ENCODE assay signal across 15 cellular contexts in genomic region chr7:36987363-36987724, GRCh38.
A peak's percentile ranks its signal among the peaks of the same experiment; 100 is the strongest.
DNase-seq lines count a peak whose midpoint lies in the region; ATAC-seq and TF ChIP-seq lines count a peak whose summit lies in the region.
"Had no signal": no experiment of that assay in that cellular context is flagged by ENCODE, and none has a peak within 500 bp of the region (broad histone marks: within the 10 kb centered on the region; RNA-seq: fewer than 3 reads in every experiment).

No MANE protein-coding gene starts in this region.

- no peaks in the 10 kb centered on the region for H3K36me3 Mint-ChIP-seq in endodermal cell (ENCODE audit: low read depth)

- H3K9me3 Mint-ChIP-seq in endodermal cell = no peaks in the 10 kb centered on the region

- no peaks in the 10 kb centered on the region for H3F3A ChIP-seq in Loucy (ENCODE audit: low read depth)

- no peaks in the 10 kb centered on the region for H3K9me2 ChIP-seq in Loucy (replicated peaks; ENCODE audit: low read depth, low read length)

- no peak overlapping the region for H3K4me2 ChIP-seq in Loucy (ENCODE audit: low read depth, low read length, poor library complexity, severe bottlenecking)

- peaks cover 7% of the 10 kb centered on the region for H4K20me1 ChIP-seq in Loucy (ENCODE audit: insufficient read depth, low read length, poor library complexity, severe bottlenecking)

- H3K4me3 Mint-ChIP-seq in endodermal cell = no peak overlapping the region

- H3K27ac Mint-ChIP-seq in endodermal cell = no peak overlapping the region

- no peak overlapping the region for H2AFZ ChIP-seq in Loucy (ENCODE audit: low read length)

- no peak overlapping the region for H3K9ac ChIP-seq in Loucy (ENCODE audit: low read depth, low read length, poor library complexity, severe bottlenecking)
- H3K9ac ChIP-seq in endodermal cell (ENCODE audit: extremely low read depth, low read length, poor library complexity, severe bottlenecking) = no peak overlapping the region

- WGBS in endodermal cell (ENCODE audit: insufficient coverage in 1 of 2, insufficient read length in 1 of 2), 2 experiments = 85 to 93% methylated on average over 3 to 5 of the region's 5 CpGs

- DNase-seq in endodermal cell (no peak), SIG-M5 treated with dmso at 0.1 percent for 504 hours (lab: John Stamatoyannopoulos, UW; ENCODE audit: unreplicated experiment) (no peak)
- DNase-seq: cortex of kidney, esophagus squamous epithelium, GF-D8, HCEC 1CT had no signal

- peaks cover 10% of the 10 kb centered on the region; the same call in 1 of the 2 replicates for H3K79me2 ChIP-seq in Loucy (ENCODE audit: insufficient read depth, low read length)

- H3K27me3 ChIP-seq in Loucy (ENCODE audit: insufficient read depth, low read length, poor library complexity, severe bottlenecking) (no peaks in the 10 kb centered on the region), endodermal cell (ENCODE audit: control insufficient read depth, insufficient read depth, low read length, poor library complexity, severe bottlenecking) (no peaks in the 10 kb centered on the region), neutrophil (no peaks in the 10 kb centered on the region)
- H3K27me3 ChIP-seq: cardiac muscle cell, esophagus squamous epithelium, tibial nerve had no signal

- no peak overlapping the region for H3K4me3 ChIP-seq in Loucy (ENCODE audit: low read length, poor library complexity, severe bottlenecking)
- no peak overlapping the region for H3K4me3 ChIP-seq in endodermal cell (ENCODE audit: low read length)
- no peak overlapping the region for H3K4me3 ChIP-seq in neutrophil (ENCODE audit: low read depth in 1 of 2, low read length in 1 of 2)
- H3K4me3 ChIP-seq: cardiac muscle cell, esophagus squamous epithelium, lung, SK-N-MC, tibial nerve had no signal

- H3K27me3 Mint-ChIP-seq in endodermal cell (ENCODE audit: insufficient read depth) = no peaks in the 10 kb centered on the region

- peak; percentile 17 for ATAC-seq in GM18867 (IDR thresholded peaks at IDR 0.05; ENCODE audit: unreplicated experiment)
- ATAC-seq in GM19452 (IDR thresholded peaks at IDR 0.05; ENCODE audit: unreplicated experiment) = no peak
- ATAC-seq in GM19467 (IDR thresholded peaks at IDR 0.05; ENCODE audit: unreplicated experiment) = no peak

- H3K4me1 ChIP-seq in Loucy (ENCODE audit: insufficient read depth, low read length, poor library complexity, severe bottlenecking) (peaks cover 12% of the 10 kb centered on the region), endodermal cell (ENCODE audit: control insufficient read depth, insufficient read depth, low read length) (no peaks in the 10 kb centered on the region), neutrophil (ENCODE audit: control insufficient read depth in 1 of 2, insufficient read depth in 1 of 2, low read depth in 1 of 2, low read length in 1 of 2) (peaks cover 66 to 68% of the 10 kb centered on the region in 2 experiments)

- H3K9me3 ChIP-seq in Loucy (ENCODE audit: insufficient read depth, low read depth, low read length) (no peaks in the 10 kb centered on the region), endodermal cell (ENCODE audit: control insufficient read depth, low read length) (no peaks in the 10 kb centered on the region), neutrophil (no peaks in the 10 kb centered on the region)
- H3K9me3 ChIP-seq: esophagus squamous epithelium, tibial nerve had no signal

- peaks cover 11% of the 10 kb centered on the region for H3K4me1 Mint-ChIP-seq in endodermal cell

- TF ChIP-seq CTCF in Loucy (conservative IDR thresholded peaks at IDR 0.05; ENCODE audit: low read length) (0 out of 2 replicates have a peak, but pooled peaks have one; percentile 13), endodermal cell (conservative IDR thresholded peaks at IDR 0.05) (peak; percentile 8), neutrophil (IDR thresholded peaks at IDR 0.05) (no peak)

- no peaks in the 10 kb centered on the region for H3K36me3 ChIP-seq in Loucy (ENCODE audit: insufficient read depth, low read length)
- H3K36me3 ChIP-seq in endodermal cell (ENCODE audit: control insufficient read depth, insufficient read depth, low read length) = peaks cover under 1% of the 10 kb centered on the region
- H3K36me3 ChIP-seq in neutrophil = no peaks in the 10 kb centered on the region
- H3K36me3 ChIP-seq: cardiac muscle cell, esophagus squamous epithelium, tibial nerve had no signal

- H3K27ac ChIP-seq in endodermal cell (ENCODE audit: low read depth, low read length) (no peak overlapping the region), neutrophil (peak overlapping the region; percentile 61)
- H3K27ac ChIP-seq: cardiac muscle cell, esophagus squamous epithelium, SK-N-MC, tibial nerve had no signal
